In genomic region chr17:65697661-65698060, GRCh38 we compare ENCODE assay signal across 1 cellular context.
TF ChIP-seq lines count a peak whose summit lies in the region.

No MANE protein-coding gene starts in this region.

TF ChIP-seq in HepG2, 621 proteins besides CTCF, POLR2A, EP300 and RAD21 (continued from another document):
- TF ChIP-seq PRDM4 (CRISPR knock-in tag; IDR thresholded peaks at IDR 0.05; ENCODE audit: borderline replicate concordance) (no peak), ZNF17 (CRISPR knock-in tag; IDR thresholded peaks at IDR 0.05) (no peak), TBP (CRISPR knock-in tag; IDR thresholded peaks at IDR 0.05) (no peak), ZNF740 (CRISPR knock-in tag; IDR thresholded peaks at IDR 0.05) (no peak), MYC (CRISPR knock-in tag; IDR thresholded peaks at IDR 0.05; ENCODE audit: borderline replicate concordance) (no peak), PPARG (CRISPR knock-in tag; conservative IDR thresholded peaks at IDR 0.05) (no peak), ZNF280D (CRISPR knock-in tag; IDR thresholded peaks at IDR 0.05) (no peak), TBX2 (CRISPR knock-in tag; IDR thresholded peaks at IDR 0.05; ENCODE audit: borderline replicate concordance) (no peak), ISX (CRISPR knock-in tag; conservative IDR thresholded peaks at IDR 0.05) (no peak), ZIK1 (CRISPR knock-in tag; IDR thresholded peaks at IDR 0.05; ENCODE audit: borderline replicate concordance, low read depth) (no peak), GRHL1 (CRISPR knock-in tag; conservative IDR thresholded peaks at IDR 0.05) (no peak), ZNF503 (CRISPR knock-in tag; IDR thresholded peaks at IDR 0.05) (no peak)
TF ChIP-seq in HepG2: peak in this region for 0.
